ENCODE assay signal across 19 cellular contexts in genomic region chr10:52379287-52379686, GRCh38.
A peak's percentile ranks its signal among the peaks of the same experiment; 100 is the strongest.
DNase-seq lines count a peak whose midpoint lies in the region; ATAC-seq, FAIRE-seq and TF ChIP-seq lines count a peak whose summit lies in the region.
"Had no signal": no experiment of that assay in that cellular context is flagged by ENCODE, and none has a peak within 500 bp of the region (broad histone marks: within the 10 kb centered on the region; RNA-seq: fewer than 3 reads in every experiment).

No MANE protein-coding gene starts in this region.

- H3K27me3 ChIP-seq in HepG2 (ENCODE audit: control insufficient read depth in 1 of 2, insufficient read depth in 2 of 2, low read length in 2 of 2) (no peaks in the 10 kb centered on the region), right lobe of liver (no peaks in the 10 kb centered on the region), PC-3 (ENCODE audit: low read length) (no peaks in the 10 kb centered on the region), H1 (replicated peaks in 1 of 4; ENCODE audit: control insufficient read depth in 3 of 4, extremely low read depth in 1 of 4, insufficient read depth in 3 of 4, low read length in 3 of 4) (no peaks in the 10 kb centered on the region; a peak in 2 of 7 replicates), stomach (no peaks in the 10 kb centered on the region)

- no peak overlapping the region for H3K18ac ChIP-seq in H1 (ENCODE audit: extremely low read depth, low read length)

- H2AK5ac ChIP-seq in H1 (ENCODE audit: low read depth, low read length): no peak overlapping the region

- no peak for TF ChIP-seq CTCF in HepG2 (CRISPR knock-in tag; IDR thresholded peaks at IDR 0.05)
- TF ChIP-seq CTCF in right lobe of liver (IDR thresholded peaks at IDR 0.05): no peak
- TF ChIP-seq CTCF in PC-3 (conservative IDR thresholded peaks at IDR 0.05; ENCODE audit: low read depth, low read length): no peak
- TF ChIP-seq CTCF in H1 (IDR thresholded peaks at IDR 0.05; ENCODE audit: control extremely low read depth in 1 of 3, insufficient read depth in 1 of 3, low read depth in 1 of 3, low read length in 3 of 3): no peak
- TF ChIP-seq CTCF in stomach (IDR thresholded peaks at IDR 0.05): no peak

- H2BK5ac ChIP-seq in H1 (ENCODE audit: low read depth, low read length): no peak overlapping the region

- H3K4me3 ChIP-seq in HepG2 (replicated peaks in 1 of 3; ENCODE audit: insufficient read depth in 1 of 3, low read depth in 2 of 3, low read length in 3 of 3) (no peak overlapping the region), right lobe of liver (no peak overlapping the region), PC-3 (ENCODE audit: low read length) (no peak overlapping the region), H1 (ENCODE audit: extremely low read depth in 1 of 4, insufficient read depth in 2 of 4, low read depth in 3 of 4, low read length in 4 of 4) (no peak overlapping the region), stomach (no peak overlapping the region)
- H3K4me3 ChIP-seq: GM12878, GM23338 had no signal

- FAIRE-seq in HepG2 (lab: Jason Lieb, UNC): no peak
- no peak for FAIRE-seq in H1 (lab: Jason Lieb, UNC)
- FAIRE-seq: D721Med, GM12878 had no signal

- H3K4me2 ChIP-seq in HepG2 (ENCODE audit: low read depth, low read length): 0 out of 2 replicates have a peak overlapping the region, but pooled peaks have one; percentile 4
- peak overlapping the region; percentile 2; the same call in 1 of the 2 replicates for H3K4me2 ChIP-seq in PC-3 (ENCODE audit: low read length)
- no peak overlapping the region for H3K4me2 ChIP-seq in H1 (ENCODE audit: insufficient read depth in 1 of 2, low read depth in 2 of 2, low read length in 2 of 2)
- H3K4me2 ChIP-seq: GM23338 had no signal

- H3K9ac ChIP-seq in HepG2 (ENCODE audit: insufficient read depth, low read depth, low read length) (no peak overlapping the region), PC-3 (ENCODE audit: low read length) (no peak overlapping the region), H1 (replicated peaks in 1 of 4; ENCODE audit: extremely low read depth in 1 of 4, low read depth in 3 of 4, low read length in 3 of 4) (no peak overlapping the region)

- intact Hi-C loops in HepG2 (cut with micrococcal nuclease; ENCODE audit: unreplicated experiment) (loop anchor here (5.0 kb wide), 2 partner anchors 68 to 108 kb away; no protein-coding TSS in a partner anchor), right lobe of liver (cut with DNase I) (no loop called here), PC-3 (cut with micrococcal nuclease) (loop anchor here (1.0 kb wide), 1 partner anchor 60 kb away; no protein-coding TSS in a partner anchor), stomach (cut with DNase I; ENCODE audit: low total_unique reads) (no loop called here)

- H2AFZ ChIP-seq in HepG2 (ENCODE audit: low read length) (no peak overlapping the region), PC-3 (ENCODE audit: low read length) (peak overlapping the region; percentile 42), H1 (ENCODE audit: low read length) (no peak overlapping the region)
- H2AFZ ChIP-seq: GM23338 had no signal

- no peak overlapping the region for H3K14ac ChIP-seq in H1 (ENCODE audit: insufficient read length)

- H3K4ac ChIP-seq in H1 (replicated peaks; ENCODE audit: insufficient read length, low read depth, low read length): no peak overlapping the region

- ATAC-seq in HepG2: no peak
- ATAC-seq in right lobe of liver: no peak
- peak; percentile 67 for ATAC-seq in PC-3
- ATAC-seq in GM21576 (IDR thresholded peaks at IDR 0.05; ENCODE audit: unreplicated experiment): no peak
- ATAC-seq: GM12878, GM23338 had no signal

- no peaks in the 10 kb centered on the region for H3K36me3 ChIP-seq in HepG2 (replicated peaks in 1 of 2; ENCODE audit: control insufficient read depth in 1 of 2, insufficient read depth in 2 of 2, low read length in 2 of 2)
- no peaks in the 10 kb centered on the region for H3K36me3 ChIP-seq in right lobe of liver
- no peaks in the 10 kb centered on the region for H3K36me3 ChIP-seq in PC-3 (ENCODE audit: low read depth, low read length)
- H3K36me3 ChIP-seq in H1 (ENCODE audit: control insufficient read depth in 2 of 4, insufficient read depth in 4 of 4, low read length in 3 of 4): no peaks in the 10 kb centered on the region
- no peaks in the 10 kb centered on the region for H3K36me3 ChIP-seq in stomach

- H4K91ac ChIP-seq in H1 (replicated peaks; ENCODE audit: insufficient read length, low read length): no peak overlapping the region

- WGBS in HepG2 (ENCODE audit: low lambda C conversion rate): 71% methylated on average over 3 of the region's 3 CpGs
- WGBS in right lobe of liver (ENCODE audit: insufficient coverage, low coverage, low lambda C conversion rate, missing lambda C conversion rate): 35% methylated on average over 3 of the region's 3 CpGs
- WGBS in H1 (ENCODE audit: extremely low coverage in 1 of 2, insufficient coverage in 1 of 2, insufficient read length in 1 of 2, insufficient replicate concordance in 2 of 2, low coverage in 1 of 2, low lambda C conversion rate in 2 of 2, missing lambda C conversion rate in 1 of 2), 2 experiments: 85% methylated on average over 3 of the region's 3 CpGs; no CpG with 5 or more reads in 1 of the 2 experiments
- 37 to 53% (median 45%) methylated on average over 3 of the region's 3 CpGs for WGBS in stomach, 5 donors

- no peaks in the 10 kb centered on the region for H3F3A ChIP-seq in PC-3 (ENCODE audit: low read length, unreplicated experiment)

- no peak overlapping the region for H4K5ac ChIP-seq in H1 (ENCODE audit: insufficient read length, low read depth, low read length)

- H3K79me1 ChIP-seq in H1 (ENCODE audit: low read depth, low read length): no peaks in the 10 kb centered on the region

- no peaks in the 10 kb centered on the region for H3K9me2 ChIP-seq in PC-3 (replicated peaks; ENCODE audit: low read length)

- H2BK20ac ChIP-seq in H1 (ENCODE audit: low read length): no peak overlapping the region

- no peaks in the 10 kb centered on the region for H4K20me1 ChIP-seq in HepG2 (ENCODE audit: insufficient read depth, low read length)
- no peaks in the 10 kb centered on the region for H4K20me1 ChIP-seq in PC-3 (ENCODE audit: low read length)
- no peaks in the 10 kb centered on the region for H4K20me1 ChIP-seq in H1 (replicated peaks in 1 of 2; ENCODE audit: control insufficient read depth in 1 of 2, insufficient read depth in 2 of 2, low read length in 2 of 2)

- TF ChIP-seq RAD21 in HepG2 (CRISPR knock-in tag; IDR thresholded peaks at IDR 0.05) (no peak), H1 (IDR thresholded peaks at IDR 0.05 in 1 of 2, conservative IDR thresholded peaks at IDR 0.05 in 1 of 2; ENCODE audit: low read depth in 2 of 2, low read length in 2 of 2) (no peak)

- no peak overlapping the region for H2BK120ac ChIP-seq in H1 (replicated peaks; ENCODE audit: low read depth, low read length)

- CTCF ChIA-PET in HepG2 (lab: Yijun Ruan, JAX; ENCODE audit: low intra/inter-chr PET ratio, low total read pairs) (no interaction called here), PC-3 (lab: Charles Lee) (interaction anchor here (0.6 kb wide), 1 partner anchor 62 kb away, joined by 5 read pairs; no protein-coding TSS in a partner anchor), H1 (lab: Charles Lee; ENCODE audit: partially characterized antibody) (interaction anchor here (0.6 to 2.4 kb wide), 2 partner anchors 109 to 187 kb away, joined by 3 to 5 read pairs; no protein-coding TSS in a partner anchor)

- DNase-seq in HepG2 (ENCODE audit: low spot score): no peak
- DNase-seq in right lobe of liver: no peak
- peak; percentile 62 for DNase-seq in PC-3
- DNase-seq in H1 (ENCODE audit: low read depth in 1 of 2, low spot score in 2 of 2): no peak
- DNase-seq in iPS-NIHi7 (ENCODE audit: extremely low spot score): no peak
- no peak for DNase-seq in NCI-H2171 treated with DMSO at 0.1 percent for 48 hours (lab: John Stamatoyannopoulos, UW)
- no peak for DNase-seq in stomach
- DNase-seq: NCI-H1048; NCI-H1436 treated with DMSO at 0.1 percent for 48 hours; NCI-H2029; NCI-H345; NCI-H524; NCI-H774; NK-92 treated with Interleukin-12 subunit alpha and Interleukin-12 subunit beta, amount 100 ng/mL, for 24 hours; Right ventricle myocardium superior had no signal

- no peaks in the 10 kb centered on the region for H3K23me2 ChIP-seq in H1 (ENCODE audit: low read depth, low read length)

- H3K9me3 ChIP-seq in HepG2 (ENCODE audit: low read length) (no peaks in the 10 kb centered on the region), right lobe of liver (no peaks in the 10 kb centered on the region), PC-3 (ENCODE audit: low read length) (no peaks in the 10 kb centered on the region), H1 (ENCODE audit: insufficient read depth in 2 of 2, low read depth in 1 of 2, low read length in 1 of 2) (peaks cover 4 to 5% of the 10 kb centered on the region in 2 experiments; a peak in 1 of 4 replicates), stomach (peaks cover 0 to 11% (median 4%) of the 10 kb centered on the region in 4 donors)

- POLR2A ChIA-PET in HepG2 (lab: Yijun Ruan, JAX): no interaction called here
- POLR2A ChIA-PET in PC-3 (lab: Charles Lee; ENCODE audit: unreplicated experiment): no interaction called here
- POLR2A ChIA-PET in H1 (lab: Charles Lee; ENCODE audit: partially characterized antibody): no interaction called here

- no peaks in the 10 kb centered on the region for H3K79me2 ChIP-seq in HepG2 (ENCODE audit: insufficient read depth, low read length)
- no peaks in the 10 kb centered on the region for H3K79me2 ChIP-seq in PC-3 (ENCODE audit: low read length)
- no peaks in the 10 kb centered on the region for H3K79me2 ChIP-seq in H1 (ENCODE audit: control insufficient read depth in 1 of 2, insufficient read depth in 2 of 2, low read length in 2 of 2)

- no peak overlapping the region for H2BK12ac ChIP-seq in H1 (ENCODE audit: low read depth, low read length)

- BruUV-seq in HepG2 (replicated peaks; lab: Mats Ljungman, UMichigan) (no TSS peak), PC-3 (replicated peaks; lab: Mats Ljungman, UMichigan) (no TSS peak)

- in situ Hi-C loops in HepG2 (cut with HindIII; ENCODE audit: extremely low pct_ligation_motif_present, low pct_unique_long_range_greater_than_20kb): no loop called here

- TF ChIP-seq POLR2A in HepG2 (IDR thresholded peaks at IDR 0.05; ENCODE audit: insufficient read depth in 1 of 2, low read depth in 2 of 2, low read length in 2 of 2) (no peak), right lobe of liver (IDR thresholded peaks at IDR 0.05) (no peak), H1 (IDR thresholded peaks at IDR 0.05; ENCODE audit: control extremely low read depth in 1 of 2, low read depth in 2 of 2, low read length in 2 of 2) (no peak), stomach (IDR thresholded peaks at IDR 0.05) (no peak)

- H3K4me1 ChIP-seq in HepG2 (ENCODE audit: insufficient read depth, low read length) (peaks cover 59% of the 10 kb centered on the region), right lobe of liver (no peaks in the 10 kb centered on the region), PC-3 (ENCODE audit: insufficient read depth, low read length) (peaks cover 6% of the 10 kb centered on the region), H1 (replicated peaks in 1 of 4; ENCODE audit: control insufficient read depth in 3 of 4, insufficient read depth in 4 of 4, low read length in 3 of 4) (no peaks in the 10 kb centered on the region; a peak in 1 of 7 replicates), stomach (peaks cover 0 to 26% (median 5%) of the 10 kb centered on the region in 4 donors)

- no peak overlapping the region for H2BK15ac ChIP-seq in H1 (ENCODE audit: low read length)

- H3K27ac ChIP-seq in HepG2 (ENCODE audit: extremely low read length, insufficient read depth, low read length): peak overlapping the region; percentile 9
- H3K27ac ChIP-seq in right lobe of liver: no peak overlapping the region
- H3K27ac ChIP-seq in PC-3 (ENCODE audit: low read length): no peak overlapping the region
- H3K27ac ChIP-seq in H1 (ENCODE audit: low read depth, low read length): no peak overlapping the region
- H3K27ac ChIP-seq in stomach: no peak overlapping the region

- H3K56ac ChIP-seq in H1 (replicated peaks; ENCODE audit: insufficient read length, low read depth, low read length): peak overlapping the region; percentile 6

- no peak overlapping the region for H4K8ac ChIP-seq in H1 (ENCODE audit: extremely low read depth, insufficient read depth, low read length)

- TF ChIP-seq EP300 in HepG2 (IDR thresholded peaks at IDR 0.05; ENCODE audit: low read depth in 2 of 2, low read length in 2 of 2) (no peak), HepG2 (CRISPR knock-in tag; IDR thresholded peaks at IDR 0.05; ENCODE audit: borderline replicate concordance) (no peak), H1 (IDR thresholded peaks at IDR 0.05; ENCODE audit: borderline replicate concordance in 1 of 2, low read depth in 2 of 2, low read length in 2 of 2) (no peak), stomach (IDR thresholded peaks at IDR 0.05) (no peak)

- no peak overlapping the region for H3K23ac ChIP-seq in H1 (ENCODE audit: insufficient read length)

Comparison
In these comparisons a context has a peak if more than half of its experiments do, and no peak if none do; other contexts are left out.
1. intact Hi-C loops: an anchor here in HepG2 (5.0 kb wide) and PC-3 (1.0 kb wide); none called in right lobe of liver and stomach.
2. H3K4me2 ChIP-seq: peak in HepG2 (single experiment) and PC-3 (single experiment); none in H1 (0 of 2).